ENCODE assay signal across 22 cellular contexts in genomic region chr18:51150430-51150746, GRCh38. TPM values are rescaled to one million over a fixed set of nuclear protein-coding genes. Genes with fewer than 3 reads are reported as not detected.
DNase-seq lines count a peak whose midpoint lies in the region; ATAC-seq lines count a peak whose summit lies in the region.
"Had no signal": no experiment of that assay in that cellular context is flagged by ENCODE, and none has a peak within 500 bp of the region (broad histone marks: within the 10 kb centered on the region; RNA-seq: fewer than 3 reads in every experiment).

No MANE protein-coding gene starts in this region.

- no peaks in the 10 kb centered on the region for H3K9me3 Mint-ChIP-seq in activated CD4-positive, alpha-beta T cell treated with anti-CD3 and anti-CD28 coated beads for 36 hours (ENCODE audit: low read depth)
- peaks cover 2% of the 10 kb centered on the region for H3K9me3 Mint-ChIP-seq in activated CD4-positive, alpha-beta T cell treated with anti-CD3 and anti-CD28 coated beads, Interleukin-2, amount 10 ng/mL, durations not matched to agents 7 days and 5 days
- peaks cover 0 to 3% (median 0%) of the 10 kb centered on the region in 7 donors for H3K9me3 Mint-ChIP-seq in CD4-positive, CD25-positive, alpha-beta regulatory T cell
- H3K9me3 Mint-ChIP-seq in activated T-helper 2 cell treated with anti-CD3 and anti-CD28 coated beads, Interferon-gamma antibody, Interleukin-2, Interleukin-4, amounts not matched to agents 10 μg/mL and 5 μg/mL and 100 μg/mL, durations not matched to agents 14 hours and 24 hours and 36 hours: no peaks in the 10 kb centered on the region
- H3K9me3 Mint-ChIP-seq: IgD-negative memory B cell had no signal

- 92 to 94% methylated on average over 3 of the region's 4 CpGs for WGBS in mesodermal cell (ENCODE audit: insufficient coverage in 2 of 2), 2 experiments

- intact Hi-C loops in activated CD4-positive, alpha-beta T cell treated with anti-CD3 and anti-CD28 coated beads for 36 hours (cut with DNase I, micrococcal nuclease): loop anchor here (5.0 kb wide), 4 partner anchors 42 to 273 kb away; partner anchors contain the start of genes ELAC1 (in 1 of the 2), ME2 (in 1 of the 2) and SMAD4 (in 1 of the 2)
- intact Hi-C loops in activated T-helper 2 cell treated with anti-CD3 and anti-CD28 coated beads, Interferon-gamma antibody, Interleukin-2, Interleukin-4, amounts not matched to agents 10 μg/mL and 5 μg/mL and 100 μg/mL, durations not matched to agents 14 hours and 24 hours and 36 hours (cut with micrococcal nuclease): loop anchor here (5.0 kb wide), 2 partner anchors 43 to 273 kb away; partner anchors contain the start of gene ME2

- CTCF ChIA-PET in activated CD4-positive, alpha-beta T cell treated with anti-CD3 and anti-CD28 coated beads for 36 hours (lab: Charles Lee): interaction anchor here (0.6 to 1.0 kb wide), 5 partner anchors 13 to 127 kb away, joined by 3 to 5 read pairs (median 3); no protein-coding TSS in a partner anchor
- CTCF ChIA-PET in activated CD4-positive, alpha-beta T cell treated with anti-CD3 and anti-CD28 coated beads, Interleukin-2, amount 10 ng/mL, durations not matched to agents 7 days and 5 days (lab: Charles Lee): interaction anchor here (1.1 to 1.7 kb wide), 3 partner anchors 10 to 56 kb away, joined by 3 to 5 read pairs (median 3); no protein-coding TSS in a partner anchor

- no peak overlapping the region for H3K4me3 ChIP-seq in CD4-positive, CD25-positive, alpha-beta regulatory T cell (ENCODE audit: low read depth, low read length)
- H3K4me3 ChIP-seq in mesodermal cell (ENCODE audit: extremely low read depth, insufficient read depth, low read length, poor library complexity, severe bottlenecking): no peak overlapping the region
- H3K4me3 ChIP-seq: colonic mucosa, MG63, prostate gland had no signal

- POLR2A ChIA-PET in activated CD4-positive, alpha-beta T cell treated with anti-CD3 and anti-CD28 coated beads for 36 hours (lab: Charles Lee): no interaction called here
- POLR2A ChIA-PET in activated CD4-positive, alpha-beta T cell treated with anti-CD3 and anti-CD28 coated beads, Interleukin-2, amount 10 ng/mL, durations not matched to agents 7 days and 5 days (lab: Charles Lee): no interaction called here

- no peaks in the 10 kb centered on the region for H3K27me3 ChIP-seq in CD4-positive, CD25-positive, alpha-beta regulatory T cell (ENCODE audit: control insufficient read depth, insufficient read depth, low read length)
- H3K27me3 ChIP-seq: BE2C, colonic mucosa, MG63 had no signal

- H3K9me3 ChIP-seq in CD4-positive, CD25-positive, alpha-beta regulatory T cell (ENCODE audit: control insufficient read depth in 2 of 2, low read length in 2 of 2): no peaks in the 10 kb centered on the region
- no peaks in the 10 kb centered on the region for H3K9me3 ChIP-seq in mesodermal cell (ENCODE audit: control insufficient read depth, low read length)
- H3K9me3 ChIP-seq: BE2C, colonic mucosa, MG63, prostate gland, SK-N-SH had no signal

- DNase-seq in activated CD4-positive, alpha-beta T cell treated with anti-CD3 and anti-CD28 coated beads for 36 hours: no peak
- DNase-seq in activated CD4-positive, alpha-beta T cell treated with anti-CD3 and anti-CD28 coated beads, Interleukin-2, amount 10 ng/mL, durations not matched to agents 7 days and 5 days: no peak
- no peak for DNase-seq in CD4-positive, CD25-positive, alpha-beta regulatory T cell
- no peak for DNase-seq in activated T-helper 2 cell treated with anti-CD3 and anti-CD28 coated beads, Interferon-gamma antibody, Interleukin-2, Interleukin-4, amounts not matched to agents 10 μg/mL and 5 μg/mL and 100 μg/mL, durations not matched to agents 14 hours and 24 hours and 36 hours (ENCODE audit: low spot score)
- no peak for DNase-seq in stimulated activated CD4-positive, alpha-beta T cell treated with anti-CD3 and anti-CD28 coated beads, Interleukin-15, amount 100 ng/mL, for 24 hours
- no peak for DNase-seq in NCI-H2107 (lab: John Stamatoyannopoulos, UW)
- DNase-seq: 8988T; activated CD8-positive, alpha-beta memory T cell treated with anti-CD3 and anti-CD28 coated beads, Interleukin-2, amount 50 U/mL, for 48 hours; BE2C; colonic mucosa; left colon; NCI-H1436 treated with DMSO at 0.1 percent for 48 hours; NCI-H524 treated with DMSO at 0.1 percent for 48 hours; SK-N-SH; stimulated activated CD4-positive, alpha-beta T cell treated with anti-CD3 and anti-CD28 coated beads, Interleukin-2, amount 100 ng/mL, for 48 hours had no signal

- H3K27ac Mint-ChIP-seq in activated CD4-positive, alpha-beta T cell treated with anti-CD3 and anti-CD28 coated beads for 36 hours: peak overlapping the region; percentile 47
- H3K27ac Mint-ChIP-seq in activated CD4-positive, alpha-beta T cell treated with anti-CD3 and anti-CD28 coated beads, Interleukin-2, amount 10 ng/mL, durations not matched to agents 7 days and 5 days: no peak overlapping the region
- peak overlapping the region; percentile 37 to 83 (median 53) for H3K27ac Mint-ChIP-seq in CD4-positive, CD25-positive, alpha-beta regulatory T cell
- H3K27ac Mint-ChIP-seq in activated T-helper 2 cell treated with anti-CD3 and anti-CD28 coated beads, Interferon-gamma antibody, Interleukin-2, Interleukin-4, amounts not matched to agents 10 μg/mL and 5 μg/mL and 100 μg/mL, durations not matched to agents 14 hours and 24 hours and 36 hours: peak overlapping the region; percentile 10
- H3K27ac Mint-ChIP-seq: brain had no signal

- no peaks in the 10 kb centered on the region for H3K27me3 Mint-ChIP-seq in activated CD4-positive, alpha-beta T cell treated with anti-CD3 and anti-CD28 coated beads for 36 hours
- H3K27me3 Mint-ChIP-seq in activated CD4-positive, alpha-beta T cell treated with anti-CD3 and anti-CD28 coated beads, Interleukin-2, amount 10 ng/mL, durations not matched to agents 7 days and 5 days: no peaks in the 10 kb centered on the region
- H3K27me3 Mint-ChIP-seq in CD4-positive, CD25-positive, alpha-beta regulatory T cell: peaks cover 8% of the 10 kb centered on the region
- no peaks in the 10 kb centered on the region for H3K27me3 Mint-ChIP-seq in activated T-helper 2 cell treated with anti-CD3 and anti-CD28 coated beads, Interferon-gamma antibody, Interleukin-2, Interleukin-4, amounts not matched to agents 10 μg/mL and 5 μg/mL and 100 μg/mL, durations not matched to agents 14 hours and 24 hours and 36 hours (ENCODE audit: low read depth)
- H3K27me3 Mint-ChIP-seq: IgD-negative memory B cell had no signal

- H3K4me3 Mint-ChIP-seq in activated CD4-positive, alpha-beta T cell treated with anti-CD3 and anti-CD28 coated beads for 36 hours: no peak overlapping the region
- no peak overlapping the region for H3K4me3 Mint-ChIP-seq in activated CD4-positive, alpha-beta T cell treated with anti-CD3 and anti-CD28 coated beads, Interleukin-2, amount 10 ng/mL, durations not matched to agents 7 days and 5 days
- peak overlapping the region in 2 of 4 donors; percentile 10 to 29 for H3K4me3 Mint-ChIP-seq in CD4-positive, CD25-positive, alpha-beta regulatory T cell
- H3K4me3 Mint-ChIP-seq in activated T-helper 2 cell treated with anti-CD3 and anti-CD28 coated beads, Interferon-gamma antibody, Interleukin-2, Interleukin-4, amounts not matched to agents 10 μg/mL and 5 μg/mL and 100 μg/mL, durations not matched to agents 14 hours and 24 hours and 36 hours (ENCODE audit: low read depth): no peak overlapping the region
- H3K4me3 Mint-ChIP-seq: brain had no signal

- H3K27ac ChIP-seq in CD4-positive, CD25-positive, alpha-beta regulatory T cell (ENCODE audit: insufficient read depth, low read length, poor library complexity, severe bottlenecking): no peak overlapping the region
- peak overlapping the region; percentile 46 for H3K27ac ChIP-seq in mesodermal cell (ENCODE audit: low read depth, low read length, severe bottlenecking)
- H3K27ac ChIP-seq: colonic mucosa, prostate gland, RWPE1 had no signal

- H3K36me3 Mint-ChIP-seq in activated CD4-positive, alpha-beta T cell treated with anti-CD3 and anti-CD28 coated beads for 36 hours (ENCODE audit: low read depth): no peaks in the 10 kb centered on the region
- no peaks in the 10 kb centered on the region for H3K36me3 Mint-ChIP-seq in activated CD4-positive, alpha-beta T cell treated with anti-CD3 and anti-CD28 coated beads, Interleukin-2, amount 10 ng/mL, durations not matched to agents 7 days and 5 days (ENCODE audit: low read depth)
- H3K36me3 Mint-ChIP-seq in CD4-positive, CD25-positive, alpha-beta regulatory T cell: no peaks in the 10 kb centered on the region
- no peaks in the 10 kb centered on the region for H3K36me3 Mint-ChIP-seq in activated T-helper 2 cell treated with anti-CD3 and anti-CD28 coated beads, Interferon-gamma antibody, Interleukin-2, Interleukin-4, amounts not matched to agents 10 μg/mL and 5 μg/mL and 100 μg/mL, durations not matched to agents 14 hours and 24 hours and 36 hours (ENCODE audit: low read depth)
- H3K36me3 Mint-ChIP-seq: brain, IgD-negative memory B cell had no signal

- H3K36me3 ChIP-seq in CD4-positive, CD25-positive, alpha-beta regulatory T cell (ENCODE audit: control insufficient read depth, insufficient read depth, low read length): no peaks in the 10 kb centered on the region
- H3K36me3 ChIP-seq in mesodermal cell (ENCODE audit: control insufficient read depth, insufficient read depth, low read length): no peaks in the 10 kb centered on the region
- H3K36me3 ChIP-seq: BE2C, colonic mucosa, MG63, prostate gland had no signal

- ATAC-seq in activated CD4-positive, alpha-beta T cell treated with anti-CD3 and anti-CD28 coated beads for 36 hours: no peak
- ATAC-seq in CD4-positive, CD25-positive, alpha-beta regulatory T cell (ENCODE audit: low read depth in 2 of 2): no peak
- ATAC-seq in HG02571 (IDR thresholded peaks at IDR 0.05; ENCODE audit: unreplicated experiment): no peak
- ATAC-seq: left colon had no signal

- H3K4me1 ChIP-seq in CD4-positive, CD25-positive, alpha-beta regulatory T cell (ENCODE audit: control insufficient read depth, insufficient read depth, low read length, poor library complexity, severe bottlenecking): peaks cover 36% of the 10 kb centered on the region
- peaks cover 9% of the 10 kb centered on the region for H3K4me1 ChIP-seq in mesodermal cell (ENCODE audit: control insufficient read depth, insufficient read depth, low read length, poor library complexity, severe bottlenecking)
- H3K4me1 ChIP-seq: BE2C, colonic mucosa, prostate gland had no signal

- peaks cover 49% of the 10 kb centered on the region for H3K4me1 Mint-ChIP-seq in activated CD4-positive, alpha-beta T cell treated with anti-CD3 and anti-CD28 coated beads for 36 hours
- H3K4me1 Mint-ChIP-seq in activated CD4-positive, alpha-beta T cell treated with anti-CD3 and anti-CD28 coated beads, Interleukin-2, amount 10 ng/mL, durations not matched to agents 7 days and 5 days: peaks cover 38% of the 10 kb centered on the region
- H3K4me1 Mint-ChIP-seq in CD4-positive, CD25-positive, alpha-beta regulatory T cell: peaks cover 20 to 53% (median 35%) of the 10 kb centered on the region in 4 donors
- peaks cover 44% of the 10 kb centered on the region for H3K4me1 Mint-ChIP-seq in activated T-helper 2 cell treated with anti-CD3 and anti-CD28 coated beads, Interferon-gamma antibody, Interleukin-2, Interleukin-4, amounts not matched to agents 10 μg/mL and 5 μg/mL and 100 μg/mL, durations not matched to agents 14 hours and 24 hours and 36 hours (ENCODE audit: low read depth)

RNA-seq across cellular contexts. Expression of gene MEX3C, which starts 47.1 kb away (rescaled TPM):
- 10 to 100 TPM; 46.7 to 66.9 TPM for total RNA-seq in activated CD4-positive, alpha-beta T cell treated with anti-CD3 and anti-CD28 coated beads for 36 hours
- 10 to 100 TPM; 49.6 to 58.2 TPM for total RNA-seq in activated CD4-positive, alpha-beta T cell treated with anti-CD3 and anti-CD28 coated beads, Interleukin-2, amount 10 ng/mL, durations not matched to agents 7 days and 5 days
- total RNA-seq in CD4-positive, CD25-positive, alpha-beta regulatory T cell: 84.3 TPM
- polyA plus RNA-seq in CD4-positive, CD25-positive, alpha-beta regulatory T cell: 10 to 100 TPM in 2 of 4 donors, 1 to 10 TPM in 2; 6.4 to 12.9 (median 10.0) TPM
- 48.6 and 49.3 TPM in 2 replicates for total RNA-seq in activated T-helper 2 cell treated with anti-CD3 and anti-CD28 coated beads, Interferon-gamma antibody, Interleukin-2, Interleukin-4, amounts not matched to agents 10 μg/mL and 5 μg/mL and 100 μg/mL, durations not matched to agents 14 hours and 24 hours and 36 hours
- 72.8 TPM for polyA plus RNA-seq in mesodermal cell (2013, experiment 1 of 2)
- 70.5 TPM for polyA plus RNA-seq in mesodermal cell (2013, experiment 2 of 2)
